In genomic region chr9:107020040-107020530, GRCh38 we compare ENCODE assay signal across 9 cellular contexts.
DNase-seq lines count a peak whose midpoint lies in the region; ATAC-seq and TF ChIP-seq lines count a peak whose summit lies in the region.
"Had no signal": no experiment of that assay in that cellular context is flagged by ENCODE, and none has a peak within 500 bp of the region (broad histone marks: within the 10 kb centered on the region; RNA-seq: fewer than 3 reads in every experiment).

No MANE protein-coding gene starts in this region.

- no peak; the same call in 1 of the 2 replicates for TF ChIP-seq CTCF in AG09319 (IDR thresholded peaks at IDR 0.05; ENCODE audit: low read depth, low read length)

- no peak for ATAC-seq in GM21723 (IDR thresholded peaks at IDR 0.05; ENCODE audit: unreplicated experiment)
- ATAC-seq in GM21526 (IDR thresholded peaks at IDR 0.05; ENCODE audit: low FRiP score, unreplicated experiment): no peak
- ATAC-seq in GM18861 (IDR thresholded peaks at IDR 0.05; ENCODE audit: unreplicated experiment): no peak
- ATAC-seq: naive thymus-derived CD4-positive, alpha-beta T cell had no signal

- DNase-seq in AG09319 (ENCODE audit: extremely low read depth, low read depth): peak; percentile 86
- peak; percentile 94 for DNase-seq in H4 (ENCODE audit: low spot score)
- DNase-seq in amniotic epithelial cell (ENCODE audit: low read depth): peak; percentile 94
- peak; percentile 74 for DNase-seq in islet precursor cell
- no peak for DNase-seq in cerebellum (ENCODE audit: low spot score)
